ENCODE assay signal across 1 cellular context in genomic region chr16:81546781-81547180, GRCh38.
TF ChIP-seq lines count a peak whose summit lies in the region.

No MANE protein-coding gene starts in this region.

TF ChIP-seq in WTC11, 78 proteins besides CTCF, POLR2A, EP300 and RAD21 (continued from another document):
- TF ChIP-seq AR (CRISPR knock-in tag; IDR thresholded peaks at IDR 0.05) = no peak
TF ChIP-seq in WTC11: peak in this region for 0.
